ENCODE assay signal across 8 cellular contexts in the genomic region with DNA sequence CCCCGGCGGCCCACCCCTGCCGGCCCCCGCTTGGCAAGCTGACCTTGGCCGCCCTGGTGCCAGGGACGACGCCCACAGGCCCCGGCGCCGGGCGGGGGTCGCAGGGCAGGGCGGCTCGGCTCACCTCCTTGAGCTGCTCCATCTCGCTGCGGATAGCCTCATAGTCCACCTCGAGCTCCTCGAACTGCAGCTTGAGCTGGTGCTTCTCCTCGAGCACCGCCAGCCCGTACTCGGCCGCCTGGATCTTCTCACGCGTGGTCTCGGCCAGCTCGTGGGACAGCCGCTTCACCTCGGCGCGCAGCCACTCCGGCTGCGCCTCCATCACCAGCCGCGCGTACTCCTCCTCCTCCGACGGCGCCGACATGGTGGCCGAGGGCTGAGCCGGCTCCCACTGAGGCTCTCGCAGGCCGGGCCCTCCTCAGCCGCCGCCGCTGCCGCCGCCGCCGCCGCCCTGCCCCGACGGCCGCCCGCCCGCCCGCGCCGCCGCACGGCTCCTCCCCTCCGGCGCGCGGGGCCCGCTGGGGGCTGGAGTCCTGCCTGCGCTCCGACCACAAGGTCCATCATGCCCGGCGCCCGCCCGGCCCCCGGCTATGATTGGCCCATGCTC. TPM values are rescaled to one million over a fixed set of nuclear protein-coding genes. Genes with fewer than 3 reads are reported as not detected.
A peak's percentile ranks its signal among the peaks of the same experiment; 100 is the strongest.
DNase-seq lines count a peak whose midpoint lies in the region; ATAC-seq and TF ChIP-seq lines count a peak whose summit lies in the region.

TSS of gene BICD2 (minus strand) at position 453 of the 607 bp plus-strand sequence. CDS start at position 364, 89 bp downstream.

- no peaks in the 10 kb centered on the region for H3K9me3 Mint-ChIP-seq in nephron progenitor cell

- peak within 1 kb of the TSS; percentile 93 to 99 (median 98) for H3K4me3 ChIP-seq in BLaER1 treated with 17β-estradiol and CSF1 and Interleukin-3, amounts not matched to agents 10 nM and 100 nM
- peak within 1 kb of the TSS; percentile 95 for H3K4me3 ChIP-seq in epithelial cell of proximal tubule (ENCODE audit: low read depth, low read length)

- H3K9me3 ChIP-seq in BLaER1 treated with 17β-estradiol and CSF1 and Interleukin-3, amounts not matched to agents 10 nM and 100 nM (replicated peaks in 1 of 11): no peaks in the 10 kb centered on the region

- DNase-seq in H4 (ENCODE audit: low spot score) (no peak), RPMI7951 (ENCODE audit: low read depth) (no peak), epithelial cell of proximal tubule (ENCODE audit: low read depth) (no peak), nephron progenitor cell (no peak), NCI-H1930 (lab: John Stamatoyannopoulos, UW) (no peak), epidermal melanocyte (ENCODE audit: insufficient read length, low spot score) (no peak)

- no peaks in the 10 kb centered on the region for H3K27me3 ChIP-seq in BLaER1 treated with 17β-estradiol and CSF1 and Interleukin-3, amounts not matched to agents 10 nM and 100 nM

- H3K9ac ChIP-seq in BLaER1 treated with 17β-estradiol and CSF1 and Interleukin-3, amounts not matched to agents 10 nM and 100 nM: peak within 1 kb of the TSS; percentile 94 to 99 (median 98)

- H3K27ac ChIP-seq in BLaER1 treated with 17β-estradiol and CSF1 and Interleukin-3, amounts not matched to agents 10 nM and 100 nM: peak within 1 kb of the TSS; percentile 97 to 100 (median 99)

- H3K36me3 ChIP-seq in BLaER1 treated with 17β-estradiol and CSF1 and Interleukin-3, amounts not matched to agents 10 nM and 100 nM: peaks cover 0 to 20% (median 0%) of the 10 kb centered on the region in 11 experiments; a peak in 2 of 22 replicates

- H4K20me1 ChIP-seq in BLaER1 treated with 17β-estradiol and CSF1 and Interleukin-3, amounts not matched to agents 10 nM and 100 nM: peaks cover 42 to 51% (median 44%) of the 10 kb centered on the region in 11 experiments

- TF ChIP-seq CTCF in epithelial cell of proximal tubule (conservative IDR thresholded peaks at IDR 0.05; ENCODE audit: low read depth, low read length) (no peak), nephron progenitor cell (IDR thresholded peaks at IDR 0.05) (no peak)

- peaks cover 6% of the 10 kb centered on the region for H3K27me3 Mint-ChIP-seq in nephron progenitor cell (ENCODE audit: low read depth, poor library complexity)

- peaks cover 42% of the 10 kb centered on the region for H3K4me1 Mint-ChIP-seq in nephron progenitor cell

- ATAC-seq in HG03097 (IDR thresholded peaks at IDR 0.05; ENCODE audit: low FRiP score, unreplicated experiment): no peak

- H3K27ac Mint-ChIP-seq in nephron progenitor cell: peak within 1 kb of the TSS; percentile 80

- H3K4me3 Mint-ChIP-seq in nephron progenitor cell: peak within 1 kb of the TSS; percentile 93

- H3K36me3 Mint-ChIP-seq in nephron progenitor cell (ENCODE audit: low read depth): no peaks in the 10 kb centered on the region

- H3K4me1 ChIP-seq in BLaER1 treated with 17β-estradiol and CSF1 and Interleukin-3, amounts not matched to agents 10 nM and 100 nM: peaks cover 53 to 59% (median 56%) of the 10 kb centered on the region in 10 experiments

- H3K4me2 ChIP-seq in BLaER1 treated with 17β-estradiol and CSF1 and Interleukin-3, amounts not matched to agents 10 nM and 100 nM: peak within 1 kb of the TSS; percentile 91 to 100 (median 99)

RNA-seq across cellular contexts. Expression of gene BICD2, which starts in this region (rescaled TPM):
- total RNA-seq in H4 (2014; rRNA removed; shearing (Covaris generic)): 18.3 and 24.3 TPM in 2 replicates
- total RNA-seq in RPMI7951 (2014; rRNA removed; shearing (Covaris generic)): 20.1 and 21.6 TPM in 2 replicates
- total RNA-seq in epithelial cell of proximal tubule: 32.2 and 35.0 TPM in 2 replicates
